ENCODE assay signal across 1 cellular context in genomic region chr6:8530775-8531435, GRCh38.
TF ChIP-seq lines count a peak whose summit lies in the region.

No MANE protein-coding gene starts in this region.

TF ChIP-seq in HCT116, 20 proteins besides CTCF, POLR2A, EP300 and RAD21 (continued from another document):
- TF ChIP-seq ZBTB33 (IDR thresholded peaks at IDR 0.05; ENCODE audit: extremely low read depth, insufficient replicate concordance, low read length): no peak
- TF ChIP-seq MAX (IDR thresholded peaks at IDR 0.05): no peak
- no peak for TF ChIP-seq SRF (IDR thresholded peaks at IDR 0.05; ENCODE audit: low read depth)
- TF ChIP-seq FOSL1 (IDR thresholded peaks at IDR 0.05; ENCODE audit: low read depth): no peak
- TF ChIP-seq EGR1 (IDR thresholded peaks at IDR 0.05; ENCODE audit: low read depth): no peak
- no peak for TF ChIP-seq EZH2phosphoT487 (IDR thresholded peaks at IDR 0.05; ENCODE audit: borderline replicate concordance)
- TF ChIP-seq SIN3A (IDR thresholded peaks at IDR 0.05; ENCODE audit: low read depth): no peak
- no peak for TF ChIP-seq CEBPB (IDR thresholded peaks at IDR 0.05; ENCODE audit: low read depth)
- no peak for TF ChIP-seq CBX3 (IDR thresholded peaks at IDR 0.05; ENCODE audit: low read depth)
- TF ChIP-seq ELF1 (IDR thresholded peaks at IDR 0.05; ENCODE audit: borderline replicate concordance, low read depth): no peak
- no peak for TF ChIP-seq ZFX (IDR thresholded peaks at IDR 0.05)
